Comparison of ENCODE assay signal across 10 cellular contexts in genomic region chr16:56102159-56102798, GRCh38.
A peak's percentile ranks its signal among the peaks of the same experiment; 100 is the strongest.
DNase-seq lines count a peak whose midpoint lies in the region; ATAC-seq, FAIRE-seq and TF ChIP-seq lines count a peak whose summit lies in the region.
"Had no signal": no experiment of that assay in that cellular context is flagged by ENCODE, and none has a peak within 500 bp of the region (broad histone marks: within the 10 kb centered on the region; RNA-seq: fewer than 3 reads in every experiment).

No MANE protein-coding gene starts in this region.

- peak overlapping the region in 10 of 12 donors; percentile 28 to 58 (median 38) for H3K4me3 ChIP-seq in heart left ventricle
- no peak overlapping the region for H3K4me3 ChIP-seq in pancreas

- no peak for TF ChIP-seq POLR2A in heart left ventricle (IDR thresholded peaks at IDR 0.05)

- FAIRE-seq in pancreas (lab: Jason Lieb, UNC): no peak

- TF ChIP-seq CTCF in heart left ventricle (IDR thresholded peaks at IDR 0.05): no peak
- TF ChIP-seq CTCF in pancreas (IDR thresholded peaks at IDR 0.05): no peak

- H3K27me3 ChIP-seq in heart left ventricle: no peaks in the 10 kb centered on the region
- peaks cover 0 to 2% (median 0%) of the 10 kb centered on the region in 4 donors for H3K27me3 ChIP-seq in pancreas

- no peaks in the 10 kb centered on the region for H3K9me3 ChIP-seq in heart left ventricle
- H3K9me3 ChIP-seq in pancreas: no peaks in the 10 kb centered on the region

- intact Hi-C loops in heart left ventricle (cut with DNase I) (loop anchor here in 2 of 10 donors (5.0 to 10.0 kb wide), 3 partner anchors 63 to 213 kb away; partner anchors contain the start of gene GNAO1 (in 2 of the 2)), pancreas (cut with DNase I) (no loop called here)

- 2 to 24% (median 10%) methylated on average over 15 to 16 of the region's 16 CpGs for WGBS in heart left ventricle, 4 donors
- 45 to 47% methylated on average over 16 of the region's 16 CpGs for WGBS in pancreas, 2 donors

- ATAC-seq in heart left ventricle (peak; percentile 84 to 90 (median 90)), pancreas (peak in 3 of 4 donors; percentile 44 to 89 (median 81)), HG03520 (IDR thresholded peaks at IDR 0.05; ENCODE audit: unreplicated experiment) (no peak)

- peak; percentile 90 for DNase-seq in DMS153 treated with DMSO at 0.1 percent for 48 hours (lab: John Stamatoyannopoulos, UW; ENCODE audit: unreplicated experiment)
- peak; percentile 90 to 91 for DNase-seq in NCI-H524 (lab: John Stamatoyannopoulos, UW)
- DNase-seq in heart left ventricle: peak; percentile 47 to 73 (median 66)
- peak in 1 of 6 donors; percentile 11 for DNase-seq in pancreas
- DNase-seq in NK-92 treated with Interleukin-12 subunit alpha and Interleukin-12 subunit beta, amount 100 ng/mL, for 24 hours (lab: John Stamatoyannopoulos, UW): no peak
- no peak for DNase-seq in cortex of kidney (lab: John Stamatoyannopoulos, UW)
- no peak for DNase-seq in SW480 (ENCODE audit: low spot score)
- DNase-seq: CD4-positive, CD25-positive, alpha-beta regulatory T cell; NCI-H774 had no signal

- peak overlapping the region; percentile 34 to 79 (median 62) for H3K27ac ChIP-seq in heart left ventricle
- H3K27ac ChIP-seq in pancreas: no peak overlapping the region

- H3K4me1 ChIP-seq in heart left ventricle (peaks cover 0 to 18% (median 8%) of the 10 kb centered on the region in 12 donors), pancreas (no peaks in the 10 kb centered on the region)

- H3K36me3 ChIP-seq in heart left ventricle (no peaks in the 10 kb centered on the region), pancreas (no peaks in the 10 kb centered on the region)

Comparison
In these comparisons a context has a peak if more than half of its experiments do, and no peak if none do; other contexts are left out.
1. DNase-seq: peak in DMS153 treated with DMSO at 0.1 percent for 48 hours (single experiment), NCI-H524 (2 of 2) and heart left ventricle (5 of 5); none in NK-92 treated with Interleukin-12 subunit alpha and Interleukin-12 subunit beta, amount 100 ng/mL, for 24 hours (single experiment), cortex of kidney (single experiment) and SW480 (single experiment).
2. H3K27ac ChIP-seq: peak in heart left ventricle (12 of 12); none in pancreas (0 of 4).
3. H3K4me3 ChIP-seq: peak in heart left ventricle (10 of 12); none in pancreas (0 of 4).